In the genomic region with DNA sequence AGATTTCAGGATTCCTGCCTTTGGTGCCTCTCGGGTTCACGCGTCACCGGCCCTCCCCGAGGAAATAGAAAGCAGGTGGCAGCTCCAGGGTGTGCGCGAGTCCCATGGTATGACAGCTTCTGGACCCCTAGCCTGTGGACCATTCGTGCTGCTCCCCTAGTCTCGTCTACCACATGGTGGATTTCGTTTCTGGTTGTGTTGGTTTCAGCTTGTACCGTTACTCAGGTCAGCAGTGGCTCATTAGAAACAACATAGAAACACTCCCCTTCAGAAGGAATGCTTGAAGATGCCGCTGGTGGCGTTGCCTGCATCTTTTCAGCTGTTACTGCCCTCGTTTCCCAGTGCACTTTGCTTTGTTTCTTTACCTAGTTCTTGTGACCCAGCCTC, we compare ENCODE assay signal across 8 cellular contexts. TPM values are rescaled to one million over a fixed set of nuclear protein-coding genes. Genes with fewer than 3 reads are reported as not detected.
DNase-seq lines count a peak whose midpoint lies in the region; ATAC-seq and FAIRE-seq lines count a peak whose summit lies in the region.

No MANE protein-coding gene starts in this region.

- H3K4me2 ChIP-seq in GM23248 (ENCODE audit: unreplicated experiment): peak overlapping the region; percentile 91

- H3K36me3 Mint-ChIP-seq in activated T-helper 17 cell treated with anti-CD3 and anti-CD28 coated beads, Interleukin-2, amount 50 U/mL, for 72 hours (ENCODE audit: low read depth): peaks cover 16% of the 10 kb centered on the region

- H3K27me3 ChIP-seq in GM23248 (replicated peaks; ENCODE audit: insufficient read depth): no peaks in the 10 kb centered on the region

- peaks cover 56% of the 10 kb centered on the region for H3K79me2 ChIP-seq in GM23248 (ENCODE audit: insufficient read depth)

- no peaks in the 10 kb centered on the region for H3K9me3 ChIP-seq in GM23248 (ENCODE audit: low read depth)

- peak; percentile 49 for ATAC-seq in activated T-helper 17 cell treated with anti-CD3 and anti-CD28 coated beads, Interleukin-2, amount 50 U/mL, for 72 hours (replicated peaks)
- peak; percentile 28 for ATAC-seq in Right ventricle myocardium superior (ENCODE audit: poor library complexity)

- no peaks in the 10 kb centered on the region for H3K9me2 ChIP-seq in GM23248 (ENCODE audit: insufficient read depth)

- peaks cover 12% of the 10 kb centered on the region for H3K4me1 ChIP-seq in GM23248 (ENCODE audit: insufficient read depth)

- no peaks in the 10 kb centered on the region for H3K9me3 Mint-ChIP-seq in activated T-helper 17 cell treated with anti-CD3 and anti-CD28 coated beads, Interleukin-2, amount 50 U/mL, for 72 hours

- no peaks in the 10 kb centered on the region for H3K27me3 Mint-ChIP-seq in activated T-helper 17 cell treated with anti-CD3 and anti-CD28 coated beads, Interleukin-2, amount 50 U/mL, for 72 hours

- H3K27ac ChIP-seq in GM23248: peak overlapping the region; percentile 81

- H3K4me3 Mint-ChIP-seq in activated T-helper 17 cell treated with anti-CD3 and anti-CD28 coated beads, Interleukin-2, amount 50 U/mL, for 72 hours: peak overlapping the region; percentile 98

- peak overlapping the region; percentile 97 for H3K27ac Mint-ChIP-seq in activated T-helper 17 cell treated with anti-CD3 and anti-CD28 coated beads, Interleukin-2, amount 50 U/mL, for 72 hours

- intact Hi-C loops in Right ventricle myocardium superior (cut with DNase I): no loop called here

- in situ Hi-C loops in GM23248 (cut with MboI) (no loop called here), KBM-7 (cut with MboI; ENCODE audit: low pct_unique_long_range_greater_than_20kb, low sequenced_read_pairs) (no loop called here)

- DNase-seq in activated CD8-positive, alpha-beta memory T cell treated with anti-CD3 and anti-CD28 coated beads, Interleukin-2, amount 50 U/mL, for 24 hours (ENCODE audit: extremely low read depth): peak; percentile 7
- DNase-seq in activated CD8-positive, alpha-beta memory T cell treated with anti-CD3 and anti-CD28 coated beads, Interleukin-2, amount 50 U/mL, for 4 hours: no peak
- DNase-seq in GM23248: peak; percentile 69
- DNase-seq in KBM-7: peak; percentile 51
- DNase-seq in Right ventricle myocardium superior: no peak
- DNase-seq in pons (ENCODE audit: low spot score): peak; percentile 10
- no peak for DNase-seq in RCC 7860 (ENCODE audit: low spot score)

- FAIRE-seq in RCC 7860 (lab: Jason Lieb, UNC): no peak

- peak overlapping the region; percentile 94 for H3K4me3 ChIP-seq in GM23248

- 0 to 3% methylated on average over 14 of the region's 14 CpGs for WGBS in GM23248 (ENCODE audit: low coverage in 1 of 2, low lambda C conversion rate in 2 of 2, missing lambda C conversion rate in 2 of 2), 2 experiments

- 0 out of 2 replicates have a peak, but pooled peaks cover 7% of the 10 kb centered on the region for H4K20me1 ChIP-seq in GM23248 (ENCODE audit: insufficient read depth)

- peak overlapping the region; percentile 94 for H3K9ac ChIP-seq in GM23248

- no peaks in the 10 kb centered on the region for H3K36me3 ChIP-seq in GM23248 (ENCODE audit: low read depth)

- peaks cover 19% of the 10 kb centered on the region for H3K4me1 Mint-ChIP-seq in activated T-helper 17 cell treated with anti-CD3 and anti-CD28 coated beads, Interleukin-2, amount 50 U/mL, for 72 hours

- peak overlapping the region; percentile 100 for H2AFZ ChIP-seq in GM23248

- H3F3A ChIP-seq in GM23248 (ENCODE audit: insufficient read depth): peaks cover 11% of the 10 kb centered on the region; the same call in 1 of the 2 replicates

RNA-seq across cellular contexts. Expression of a gene that starts 0.7 kb away (rescaled TPM):
- total RNA-seq in GM23248 (2014; rRNA removed; shearing (Covaris generic)): 59.7 and 61.7 TPM in 2 replicates
- 38.8 and 39.2 TPM in 2 replicates for polyA plus RNA-seq in GM23248 (2016; fragmentation: Nextera tagmentation; extraction: Ambion mirVana)
- total RNA-seq in activated T-helper 17 cell treated with anti-CD3 and anti-CD28 coated beads, Interleukin-2, amount 50 U/mL, for 72 hours: 10 to 100 TPM; 58.3 to 77.4 TPM
- 28.6 TPM for total RNA-seq in Right ventricle myocardium superior

RNA-seq across cellular contexts. Expression of a gene that starts 47.6 kb away (rescaled TPM):
- total RNA-seq in GM23248 (2014; rRNA removed; shearing (Covaris generic)): 90.4 and 113 TPM in 2 replicates
- 78.2 and 78.7 TPM in 2 replicates for polyA plus RNA-seq in GM23248 (2016; fragmentation: Nextera tagmentation; extraction: Ambion mirVana)
- 100 to 1,000 TPM in 1 of 2 donors, 10 to 100 TPM in 1; 95.2 to 157 TPM for total RNA-seq in activated T-helper 17 cell treated with anti-CD3 and anti-CD28 coated beads, Interleukin-2, amount 50 U/mL, for 72 hours
- total RNA-seq in Right ventricle myocardium superior: 36.2 TPM

Comparison
In these comparisons a context has a peak if more than half of its experiments do, and no peak if none do; other contexts are left out.
1. DNase-seq: peak in activated CD8-positive, alpha-beta memory T cell treated with anti-CD3 and anti-CD28 coated beads, Interleukin-2, amount 50 U/mL, for 24 hours (single experiment), GM23248 (single experiment), KBM-7 (single experiment) and pons (single experiment); none in activated CD8-positive, alpha-beta memory T cell treated with anti-CD3 and anti-CD28 coated beads, Interleukin-2, amount 50 U/mL, for 4 hours (single experiment), Right ventricle myocardium superior (single experiment) and RCC 7860 (single experiment).